1 cellular context compared by ENCODE assay signal in the genomic region with DNA sequence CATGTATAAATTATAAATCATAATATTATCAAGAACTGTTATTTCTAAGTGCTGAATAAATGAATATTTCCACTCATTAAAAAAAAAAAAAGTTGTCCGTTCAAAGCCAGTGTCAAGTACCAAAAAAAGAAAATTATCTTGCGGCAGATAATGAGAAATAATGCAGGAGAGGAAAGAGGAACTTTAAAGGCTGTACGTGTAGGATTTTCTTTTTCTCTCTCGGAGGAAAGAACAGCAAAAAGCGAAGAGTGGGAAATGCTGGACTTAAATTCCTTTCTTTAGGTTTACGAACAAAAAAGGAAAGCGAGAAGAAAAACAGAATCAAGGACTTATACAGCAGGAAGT.
TF ChIP-seq lines count a peak whose summit lies in the region.

No MANE protein-coding gene starts in this region.

TF ChIP-seq in SK-N-SH treated with all-trans-retinoic acid at 6 μM for 48 hours, 23 proteins besides CTCF, POLR2A, EP300 and RAD21 (continued from another document):
- TF ChIP-seq, protein P1, sequence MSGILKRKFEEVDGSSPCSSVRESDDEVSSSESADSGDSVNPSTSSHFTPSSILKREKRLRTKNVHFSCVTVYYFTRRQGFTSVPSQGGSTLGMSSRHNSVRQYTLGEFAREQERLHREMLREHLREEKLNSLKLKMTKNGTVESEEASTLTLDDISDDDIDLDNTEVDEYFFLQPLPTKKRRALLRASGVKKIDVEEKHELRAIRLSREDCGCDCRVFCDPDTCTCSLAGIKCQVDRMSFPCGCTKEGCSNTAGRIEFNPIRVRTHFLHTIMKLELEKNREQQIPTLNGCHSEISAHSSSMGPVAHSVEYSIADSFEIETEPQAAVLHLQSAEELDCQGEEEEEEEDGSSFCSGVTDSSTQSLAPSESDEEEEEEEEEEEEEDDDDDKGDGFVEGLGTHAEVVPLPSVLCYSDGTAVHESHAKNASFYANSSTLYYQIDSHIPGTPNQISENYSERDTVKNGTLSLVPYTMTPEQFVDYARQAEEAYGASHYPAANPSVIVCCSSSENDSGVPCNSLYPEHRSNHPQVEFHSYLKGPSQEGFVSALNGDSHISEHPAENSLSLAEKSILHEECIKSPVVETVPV (CRISPR knock-in tag; IDR thresholded peaks at IDR 0.05) = no peak
- TF ChIP-seq ZFP30 (CRISPR knock-in tag; IDR thresholded peaks at IDR 0.05) = no peak
- no peak for TF ChIP-seq OSR1 (CRISPR knock-in tag; IDR thresholded peaks at IDR 0.05)
- TF ChIP-seq ISL1 (CRISPR knock-in tag; IDR thresholded peaks at IDR 0.05) = no peak
- TF ChIP-seq TOX (CRISPR knock-in tag; IDR thresholded peaks at IDR 0.05; ENCODE audit: borderline replicate concordance) = no peak
- no peak for TF ChIP-seq SNAI2 (CRISPR knock-in tag; IDR thresholded peaks at IDR 0.05)
- no peak for TF ChIP-seq ZC3H10 (CRISPR knock-in tag; IDR thresholded peaks at IDR 0.05)
- TF ChIP-seq TCF4 (CRISPR knock-in tag; IDR thresholded peaks at IDR 0.05; ENCODE audit: borderline replicate concordance) = no peak
- no peak for TF ChIP-seq ZFP3 (CRISPR knock-in tag; IDR thresholded peaks at IDR 0.05)
- TF ChIP-seq ESRRG (CRISPR knock-in tag; IDR thresholded peaks at IDR 0.05) = no peak
- TF ChIP-seq ZNF70 (CRISPR knock-in tag; IDR thresholded peaks at IDR 0.05) = no peak
- TF ChIP-seq ARNTL (CRISPR knock-in tag; IDR thresholded peaks at IDR 0.05; ENCODE audit: borderline replicate concordance, low read depth) = no peak
